8 cellular contexts compared by ENCODE assay signal in genomic region chr1:23564565-23564964, GRCh38. TPM values are rescaled to one million over a fixed set of nuclear protein-coding genes. Genes with fewer than 3 reads are reported as not detected.
DNase-seq lines count a peak whose midpoint lies in the region; ATAC-seq and TF ChIP-seq lines count a peak whose summit lies in the region.
"Not testable (repeated sequence)": the region's sequence is repeated elsewhere in the genome, so short reads cannot be mapped to it uniquely, and the experiment has no call there.

No MANE protein-coding gene starts in this region.

- not testable (repeated sequence) for H3K27me3 Mint-ChIP-seq in nephron progenitor cell (ENCODE audit: low read depth, poor library complexity)

- not testable (repeated sequence) for H3K36me3 ChIP-seq in mammary epithelial cell (ENCODE audit: insufficient read depth, low read length); gastroesophageal sphincter; liver (ENCODE audit: control insufficient read depth in 4 of 4, insufficient read depth in 3 of 4, low read depth in 1 of 4, low read length in 3 of 4); smooth muscle cell (ENCODE audit: low read depth); urinary bladder (ENCODE audit: insufficient read depth)

- H3K27ac ChIP-seq in mammary epithelial cell (ENCODE audit: insufficient read depth, low read depth, low read length) = not testable (repeated sequence)
- H3K27ac ChIP-seq in gastroesophageal sphincter (peak overlapping the region; percentile 86 to 98 (median 93)), liver (ENCODE audit: low read depth in 1 of 2, low read length in 2 of 2) (peak overlapping the region; percentile 5 to 47), smooth muscle cell (ENCODE audit: low read depth) (peak overlapping the region; percentile 99), urinary bladder (ENCODE audit: low read depth) (peak overlapping the region; percentile 13)

- peak overlapping the region; percentile 22 for H2AFZ ChIP-seq in mammary epithelial cell (ENCODE audit: low read depth, low read length)
- H2AFZ ChIP-seq in smooth muscle cell (ENCODE audit: low read depth) = peak overlapping the region; percentile 86

- not testable (repeated sequence) for H3K79me2 ChIP-seq in mammary epithelial cell (ENCODE audit: insufficient read depth, low read length); smooth muscle cell (ENCODE audit: low read depth)

- H3F3A ChIP-seq in smooth muscle cell (ENCODE audit: low read depth) = peaks cover 53% of the 10 kb centered on the region

- not testable (repeated sequence) for TF ChIP-seq POLR2A in gastroesophageal sphincter (IDR thresholded peaks at IDR 0.05)

- H3K4me1 Mint-ChIP-seq in nephron progenitor cell = peaks cover 96% of the 10 kb centered on the region

- H3K4me3 ChIP-seq in mammary epithelial cell (replicated peaks in 1 of 3; ENCODE audit: insufficient read depth in 1 of 3, low read depth in 2 of 3, low read length in 3 of 3); gastroesophageal sphincter; liver (ENCODE audit: low read depth in 1 of 3, low read length in 3 of 3); smooth muscle cell; urinary bladder (ENCODE audit: low read depth, low read length): not testable (repeated sequence)

- TF ChIP-seq RAD21 in liver (IDR thresholded peaks at IDR 0.05) = not testable (repeated sequence)

- not testable (repeated sequence) for BruUV-seq in mammary epithelial cell (replicated peaks; lab: Mats Ljungman, UMichigan)

- in situ Hi-C loops in mammary epithelial cell (cut with MboI; ENCODE audit: low sequenced_read_pairs in 2 of 2) = not testable (repeated sequence)

- H3K9ac ChIP-seq in mammary epithelial cell (ENCODE audit: insufficient read depth, low read length); liver (ENCODE audit: low read depth in 1 of 2, low read length in 2 of 2): not testable (repeated sequence)
- peak overlapping the region; percentile 25 for H3K9ac ChIP-seq in smooth muscle cell (ENCODE audit: low read depth)

- peak; percentile 34 for DNase-seq in DMS79 treated with DMSO at 0.1 percent for 48 hours (lab: John Stamatoyannopoulos, UW)
- peak; percentile 63 for DNase-seq in NCI-H82 (lab: John Stamatoyannopoulos, UW)
- DNase-seq in mammary epithelial cell; nephron progenitor cell; smooth muscle cell (lab: John Stamatoyannopoulos, UW; ENCODE audit: unreplicated experiment): not testable (repeated sequence)

- 68% methylated on average over 7 of the region's 7 CpGs for WGBS in mammary epithelial cell (ENCODE audit: low coverage, missing lambda C conversion rate)
- WGBS in gastroesophageal sphincter (ENCODE audit: low coverage in 1 of 2), 2 donors = 46% methylated on average over 4 of the region's 7 CpGs; no CpG with 5 or more reads in 1 of the 2 donors
- WGBS in liver = 72% methylated on average over 7 of the region's 7 CpGs
- WGBS in smooth muscle cell (ENCODE audit: low lambda C conversion rate) = 6% methylated on average over 7 of the region's 7 CpGs
- 36% methylated on average over 7 of the region's 7 CpGs for WGBS in urinary bladder

- CTCF ChIA-PET in mammary epithelial cell (lab: Charles Lee; ENCODE audit: low non-redundant PET) = not testable (repeated sequence)

- not testable (repeated sequence) for H3K9me3 ChIP-seq in mammary epithelial cell (replicated peaks; ENCODE audit: insufficient read depth, low read length); gastroesophageal sphincter; liver (ENCODE audit: control insufficient read depth in 4 of 4, low read length in 3 of 4); smooth muscle cell (replicated peaks; ENCODE audit: low read depth)

- not testable (repeated sequence) for H3K4me3 Mint-ChIP-seq in nephron progenitor cell

- H3K9me3 Mint-ChIP-seq in nephron progenitor cell = not testable (repeated sequence)

- H3K36me3 Mint-ChIP-seq in nephron progenitor cell (ENCODE audit: low read depth) = not testable (repeated sequence)

- H4K20me1 ChIP-seq in mammary epithelial cell (ENCODE audit: insufficient read depth, low read length); smooth muscle cell (ENCODE audit: low read depth): not testable (repeated sequence)

- not testable (repeated sequence) for H3K27me3 ChIP-seq in mammary epithelial cell (ENCODE audit: insufficient read depth, low read length); gastroesophageal sphincter; liver (ENCODE audit: control insufficient read depth in 4 of 4, insufficient read depth in 4 of 4, low read length in 3 of 4); smooth muscle cell (ENCODE audit: low read depth)

- intact Hi-C loops in mammary epithelial cell (cut with micrococcal nuclease) = not testable (repeated sequence)

- TF ChIP-seq EP300 in gastroesophageal sphincter (IDR thresholded peaks at IDR 0.05) = not testable (repeated sequence)

- H3K27ac Mint-ChIP-seq in nephron progenitor cell = peak overlapping the region; percentile 100

- not testable (repeated sequence) for TF ChIP-seq CTCF in mammary epithelial cell (conservative IDR thresholded peaks at IDR 0.05 in 1 of 2, IDR thresholded peaks at IDR 0.05 in 1 of 2; ENCODE audit: extremely low read depth in 1 of 2, insufficient read depth in 1 of 2, low read depth in 1 of 2, low read length in 2 of 2); gastroesophageal sphincter (IDR thresholded peaks at IDR 0.05); liver (IDR thresholded peaks at IDR 0.05; ENCODE audit: low read depth, low read length, missing input control); nephron progenitor cell (IDR thresholded peaks at IDR 0.05); smooth muscle cell (IDR thresholded peaks at IDR 0.05; ENCODE audit: borderline replicate concordance, insufficient read depth, poor library complexity, severe bottlenecking)

- ATAC-seq in gastroesophageal sphincter = not testable (repeated sequence)

- not testable (repeated sequence) for H3K4me1 ChIP-seq in mammary epithelial cell (ENCODE audit: insufficient read depth, low read length); urinary bladder (ENCODE audit: insufficient read depth)
- H3K4me1 ChIP-seq in gastroesophageal sphincter = peaks cover 18 to 94% (median 55%) of the 10 kb centered on the region in 3 donors
- peaks cover 0 to 16% (median 7%) of the 10 kb centered on the region in 4 donors for H3K4me1 ChIP-seq in liver (ENCODE audit: control insufficient read depth in 4 of 4, insufficient read depth in 4 of 4, low read length in 3 of 4)
- peaks cover 67% of the 10 kb centered on the region for H3K4me1 ChIP-seq in smooth muscle cell (ENCODE audit: low read depth)

- H3K4me2 ChIP-seq in mammary epithelial cell (ENCODE audit: insufficient read depth, low read depth, low read length) = not testable (repeated sequence)
- H3K4me2 ChIP-seq in smooth muscle cell = peak overlapping the region; percentile 60

- dilution Hi-C loops in mammary epithelial cell (cut with HindIII; ENCODE audit: low sequenced_read_pairs) = not testable (repeated sequence)

RNA-seq across cellular contexts. Expression of gene ID3, which starts 5.3 kb away (rescaled TPM):
- 10 to 100 TPM; 53.6 to 53.8 TPM for total RNA-seq in mammary epithelial cell
- 31.7 TPM for polyA plus RNA-seq in mammary epithelial cell
- 22.4 TPM for polyA minus RNA-seq in mammary epithelial cell
- total RNA-seq in gastroesophageal sphincter = 100 to 1,000 TPM; 144 to 270 (median 221) TPM
- 10 to 100 TPM; 21.6 to 38.6 TPM for total RNA-seq in liver
- polyA plus RNA-seq in liver = 10 to 100 TPM; 37.3 to 42.6 TPM
- total RNA-seq in smooth muscle cell = 629 and 752 TPM in 2 replicates
- polyA plus RNA-seq in smooth muscle cell = 929 and 1,018 TPM in 2 replicates
- total RNA-seq in urinary bladder = 152 TPM
- 299 TPM for polyA plus RNA-seq in urinary bladder

RNA-seq across cellular contexts. Expression of gene E2F2, which starts 33.5 kb away (rescaled TPM):
- total RNA-seq in mammary epithelial cell (1 to 10 TPM in 1 of 2 donors, under 1 TPM in 1; 0.17 to 2.2 TPM), gastroesophageal sphincter (under 1 TPM in 2 of 4 donors, not detected in 2; 0.08 to 0.17 TPM), liver (10 to 100 TPM in 1 of 2 donors, under 1 TPM in 1; 0.08 to 79.9 TPM), smooth muscle cell (0.63 and 1.2 TPM in 2 replicates), urinary bladder (2.9 TPM)
- polyA plus RNA-seq in mammary epithelial cell (0.44 TPM), liver (under 1 TPM; 0.36 to 0.53 TPM), smooth muscle cell (1.4 and 2.1 TPM in 2 replicates), urinary bladder (0.08 TPM)
- polyA minus RNA-seq in mammary epithelial cell = 3.1 TPM
